1 cellular context compared by ENCODE assay signal in genomic region chr14:75010472-75010871, GRCh38.
TF ChIP-seq lines count a peak whose summit lies in the region.

No MANE protein-coding gene starts in this region.

TF ChIP-seq in IMR-90, 13 proteins besides CTCF, POLR2A, EP300 and RAD21:
- TF ChIP-seq RCOR1 (IDR thresholded peaks at IDR 0.05; ENCODE audit: insufficient replicate concordance, low read length) = no peak
- TF ChIP-seq CEBPB (IDR thresholded peaks at IDR 0.05; ENCODE audit: low read depth, low read length) = 0 out of 2 replicates have a peak, but pooled peaks have one; percentile 4
- no peak for TF ChIP-seq MAFK (IDR thresholded peaks at IDR 0.05; ENCODE audit: low read depth, low read length)
- TF ChIP-seq CHD1 (IDR thresholded peaks at IDR 0.05; ENCODE audit: low read depth, low read length) = no peak
